Comparison of ENCODE assay signal across 9 cellular contexts in the genomic region with DNA sequence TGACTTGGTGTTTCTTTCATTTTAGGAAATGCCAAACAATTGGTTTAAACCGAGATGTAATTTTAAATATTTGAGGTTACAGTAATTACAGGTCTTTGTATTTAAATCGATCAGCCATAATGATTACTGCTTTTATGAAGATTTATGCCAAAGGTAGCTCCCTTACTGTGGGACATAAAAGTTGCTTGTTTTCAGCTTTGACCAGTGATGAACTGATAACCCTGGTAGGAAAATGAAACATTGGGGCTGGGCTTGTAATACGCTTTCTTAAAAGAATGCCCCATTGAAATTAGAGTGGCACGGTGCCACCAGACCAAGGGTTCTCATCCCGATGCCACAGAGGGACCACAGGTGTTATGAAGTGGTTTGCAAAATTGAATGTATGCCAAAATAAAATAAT. TPM values are rescaled to one million over a fixed set of nuclear protein-coding genes. Genes with fewer than 3 reads are reported as not detected.
DNase-seq lines count a peak whose midpoint lies in the region; ATAC-seq, FAIRE-seq and TF ChIP-seq lines count a peak whose summit lies in the region.
"Had no signal": no experiment of that assay in that cellular context is flagged by ENCODE, and none has a peak within 500 bp of the region (broad histone marks: within the 10 kb centered on the region; RNA-seq: fewer than 3 reads in every experiment).

No MANE protein-coding gene starts in this region.

- H3K27me3 Mint-ChIP-seq in WTC11 (ENCODE audit: low read depth), result no peaks in the 10 kb centered on the region

- H3K4me3 ChIP-seq in keratinocyte (ENCODE audit: control insufficient read depth in 2 of 3, extremely low read depth in 1 of 3, insufficient read depth in 2 of 3, low read depth in 1 of 3, low read length in 3 of 3), result no peak overlapping the region
- H3K4me3 ChIP-seq in testis, result no peak overlapping the region

- peaks cover 93% of the 10 kb centered on the region for H3K79me2 ChIP-seq in keratinocyte (ENCODE audit: control insufficient read depth, insufficient read depth, low read length)

- H3K36me3 Mint-ChIP-seq in WTC11, result peaks cover 37% of the 10 kb centered on the region

- H3K4me1 ChIP-seq in keratinocyte (ENCODE audit: control insufficient read depth, extremely low read depth, insufficient read depth, low read length) (peaks cover 21% of the 10 kb centered on the region), testis (peaks cover 81% of the 10 kb centered on the region)

- no peaks in the 10 kb centered on the region for H3K9me1 ChIP-seq in keratinocyte (ENCODE audit: control insufficient read depth, extremely low read depth, insufficient read depth, low read length)

- peak overlapping the region; percentile 55 for H3K4me2 ChIP-seq in keratinocyte (ENCODE audit: control insufficient read depth, extremely low read depth, insufficient read depth, low read depth, low read length)

- H3K9ac ChIP-seq in keratinocyte (ENCODE audit: control insufficient read depth, extremely low read depth, insufficient read depth, low read length), result no peak overlapping the region

- H3K27ac Mint-ChIP-seq in WTC11, result peak overlapping the region; percentile 73; the same call in 1 of the 2 replicates

- CTCF ChIA-PET in WTC11 (lab: Charles Lee), result no interaction called here

- H3K36me3 ChIP-seq in keratinocyte (ENCODE audit: control insufficient read depth in 2 of 2, extremely low read depth in 1 of 2, insufficient read depth in 2 of 2, low read length in 2 of 2) (peaks cover 3 to 17% of the 10 kb centered on the region in 2 experiments), testis (ENCODE audit: low read depth, missing control alignments) (no peaks in the 10 kb centered on the region)

- H4K20me1 ChIP-seq in keratinocyte (ENCODE audit: control insufficient read depth, extremely low read depth, insufficient read depth, low read length), result peaks cover 3% of the 10 kb centered on the region

- H3K9me3 Mint-ChIP-seq in WTC11, result no peaks in the 10 kb centered on the region

- no peaks in the 10 kb centered on the region for H3K9me3 ChIP-seq in keratinocyte (ENCODE audit: control insufficient read depth, low read depth, low read length)
- H3K9me3 ChIP-seq in testis, result no peaks in the 10 kb centered on the region

- ATAC-seq in WTC11 (no peak), GM18511 (IDR thresholded peaks at IDR 0.05; ENCODE audit: unreplicated experiment) (no peak)

- H3K4me3 Mint-ChIP-seq in WTC11, result no peak overlapping the region

- no peak for TF ChIP-seq CTCF in WTC11 (IDR thresholded peaks at IDR 0.05)
- no peak for TF ChIP-seq CTCF in keratinocyte (optimal IDR thresholded peaks at IDR 0.05 in 1 of 3, IDR thresholded peaks at IDR 0.05 in 1 of 3, conservative IDR thresholded peaks at IDR 0.05 in 1 of 3; ENCODE audit: extremely low read depth in 1 of 3, insufficient read depth in 2 of 3, low read length in 3 of 3)
- TF ChIP-seq CTCF in testis (IDR thresholded peaks at IDR 0.05), result no peak

- 49 to 50% methylated on average over 5 of the region's 5 CpGs for WGBS in testis, 2 donors

- no peaks in the 10 kb centered on the region for H3K27me3 ChIP-seq in keratinocyte (ENCODE audit: control insufficient read depth, extremely low read depth, insufficient read depth, low read length)
- no peaks in the 10 kb centered on the region for H3K27me3 ChIP-seq in testis

- TF ChIP-seq POLR2A in testis (IDR thresholded peaks at IDR 0.05), result no peak

- peak overlapping the region; percentile 27 for H3K27ac ChIP-seq in keratinocyte (ENCODE audit: control insufficient read depth, insufficient read depth, low read length)
- peak overlapping the region in 1 of 2 donors; percentile 44 for H3K27ac ChIP-seq in testis

- DNase-seq in NCI-H1417 (lab: John Stamatoyannopoulos, UW), result peak in 2 of 3 experiments; percentile 3 to 8
- DNase-seq in NCI-H1417 treated with DMSO at 0.1 percent for 48 hours (lab: John Stamatoyannopoulos, UW), result no peak
- DNase-seq in WTC11 (ENCODE audit: low spot score), result no peak
- DNase-seq in keratinocyte (ENCODE audit: low read depth, low spot score), result no peak
- DNase-seq in testis, result peak; percentile 67
- no peak for DNase-seq in NOMO-1 treated with dmso at 0.1 percent for 144 hours (lab: John Stamatoyannopoulos, UW; ENCODE audit: unreplicated experiment)
- DNase-seq in GM19238 (ENCODE audit: insufficient read length, low spot score), result no peak
- DNase-seq: 8988T had no signal

- dilution Hi-C loops in keratinocyte (cut with MboI; ENCODE audit: extremely low pct_ligation_motif_present, low sequenced_read_pairs), result no loop called here

- POLR2A ChIA-PET in WTC11 (lab: Charles Lee), result no interaction called here

- intact Hi-C loops in testis (cut with DNase I; ENCODE audit: low total_unique reads), result no loop called here

- H2AFZ ChIP-seq in keratinocyte (ENCODE audit: control insufficient read depth, low read length), result no peak overlapping the region

- no peak for FAIRE-seq in keratinocyte (lab: Jason Lieb, UNC)

- H3K4me1 Mint-ChIP-seq in WTC11, result peaks cover 89% of the 10 kb centered on the region

TF ChIP-seq in WTC11, 78 proteins besides CTCF, POLR2A, EP300 and RAD21 (continues in another document):
- TF ChIP-seq ZNF121 (CRISPR knock-in tag; IDR thresholded peaks at IDR 0.05) (no peak), NR3C1 (CRISPR knock-in tag; conservative IDR thresholded peaks at IDR 0.05; ENCODE audit: low read depth) (no peak), ZNF232 (CRISPR knock-in tag; IDR thresholded peaks at IDR 0.05) (no peak), CREB1 (CRISPR knock-in tag; IDR thresholded peaks at IDR 0.05) (no peak), ETV6 (CRISPR knock-in tag; IDR thresholded peaks at IDR 0.05) (no peak), TEAD1 (CRISPR knock-in tag; IDR thresholded peaks at IDR 0.05) (no peak)
- TF ChIP-seq, protein P1, sequence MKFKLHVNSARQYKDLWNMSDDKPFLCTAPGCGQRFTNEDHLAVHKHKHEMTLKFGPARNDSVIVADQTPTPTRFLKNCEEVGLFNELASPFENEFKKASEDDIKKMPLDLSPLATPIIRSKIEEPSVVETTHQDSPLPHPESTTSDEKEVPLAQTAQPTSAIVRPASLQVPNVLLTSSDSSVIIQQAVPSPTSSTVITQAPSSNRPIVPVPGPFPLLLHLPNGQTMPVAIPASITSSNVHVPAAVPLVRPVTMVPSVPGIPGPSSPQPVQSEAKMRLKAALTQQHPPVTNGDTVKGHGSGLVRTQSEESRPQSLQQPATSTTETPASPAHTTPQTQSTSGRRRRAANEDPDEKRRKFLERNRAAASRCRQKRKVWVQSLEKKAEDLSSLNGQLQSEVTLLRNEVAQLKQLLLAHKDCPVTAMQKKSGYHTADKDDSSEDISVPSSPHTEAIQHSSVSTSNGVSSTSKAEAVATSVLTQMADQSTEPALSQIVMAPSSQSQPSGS (CRISPR knock-in tag; IDR thresholded peaks at IDR 0.05; ENCODE audit: borderline replicate concordance, low read depth), result no peak
- TF ChIP-seq, protein P2, sequence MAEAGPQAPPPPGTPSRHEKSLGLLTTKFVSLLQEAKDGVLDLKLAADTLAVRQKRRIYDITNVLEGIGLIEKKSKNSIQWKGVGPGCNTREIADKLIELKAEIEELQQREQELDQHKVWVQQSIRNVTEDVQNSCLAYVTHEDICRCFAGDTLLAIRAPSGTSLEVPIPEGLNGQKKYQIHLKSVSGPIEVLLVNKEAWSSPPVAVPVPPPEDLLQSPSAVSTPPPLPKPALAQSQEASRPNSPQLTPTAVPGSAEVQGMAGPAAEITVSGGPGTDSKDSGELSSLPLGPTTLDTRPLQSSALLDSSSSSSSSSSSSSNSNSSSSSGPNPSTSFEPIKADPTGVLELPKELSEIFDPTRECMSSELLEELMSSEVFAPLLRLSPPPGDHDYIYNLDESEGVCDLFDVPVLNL (CRISPR knock-in tag; IDR thresholded peaks at IDR 0.05; ENCODE audit: borderline replicate concordance, low read depth), result no peak
- TF ChIP-seq, protein P3, sequence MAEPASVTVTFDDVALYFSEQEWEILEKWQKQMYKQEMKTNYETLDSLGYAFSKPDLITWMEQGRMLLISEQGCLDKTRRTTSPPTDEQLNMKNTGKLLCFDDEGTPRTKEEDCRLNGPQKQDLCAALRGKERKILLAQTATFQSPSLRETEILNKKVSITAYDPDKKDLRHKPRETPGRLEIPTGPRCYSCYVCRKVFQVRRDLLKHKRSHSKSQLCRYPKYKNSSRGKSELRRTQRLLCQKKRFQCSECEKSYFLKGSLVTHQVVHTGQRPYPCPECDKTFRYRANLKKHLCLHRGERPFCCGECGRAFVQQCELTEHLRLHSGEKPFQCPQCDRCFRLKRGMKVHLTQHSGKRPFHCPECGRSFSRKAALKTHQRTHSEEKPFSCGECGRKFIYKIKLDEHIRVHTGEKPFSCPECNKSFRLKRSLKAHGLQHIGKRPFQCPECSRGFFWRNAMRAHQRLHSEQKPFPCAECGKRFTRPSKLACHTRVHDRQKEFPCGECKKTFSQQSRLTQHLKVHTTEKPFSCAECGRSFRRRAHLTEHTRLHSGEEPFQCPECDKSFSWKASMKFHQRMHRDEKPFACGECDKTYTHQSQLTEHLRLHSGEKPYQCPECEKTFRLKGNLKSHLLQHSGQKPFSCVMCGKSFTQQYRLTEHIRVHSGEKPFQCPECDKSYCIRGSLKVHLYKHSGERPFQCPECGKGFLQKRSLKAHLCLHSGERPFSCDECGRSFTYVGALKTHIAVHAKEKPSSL (CRISPR knock-in tag; conservative IDR thresholded peaks at IDR 0.05), result no peak

RNA-seq across cellular contexts. Expression of a gene that starts 7.3 kb away (rescaled TPM):
- 76.8 to 86.3 TPM (median 77.4 TPM) in 3 replicates for total RNA-seq in WTC11 (2021)
- 17.7 to 30.8 TPM (median 23.3 TPM) in 3 replicates for polyA plus RNA-seq in keratinocyte
- 18.0 TPM for polyA plus RNA-seq in keratinocyte (2011; ENCODE audit: low read depth)
- 9.5 and 13.9 TPM in 2 replicates for polyA plus RNA-seq in keratinocyte (2011; cell fraction: cytosol; rRNA removed)
- 71.5 and 74.5 TPM in 2 replicates for polyA plus RNA-seq in keratinocyte (2011; cell fraction: nucleus; rRNA removed)
- polyA plus RNA-seq in keratinocyte (2012; ENCODE audit: low replicate concordance), result 12.4 and 21.9 TPM in 2 replicates
- 48.6 to 90.9 TPM (median 50.8 TPM) in 3 replicates for polyA minus RNA-seq in keratinocyte
- polyA minus RNA-seq in keratinocyte (2011; cell fraction: cytosol; rRNA and poly(A)+ RNA removed), result 20.0 TPM
- polyA minus RNA-seq in keratinocyte (2011; cell fraction: nucleus; rRNA and poly(A)+ RNA removed), result 52.5 and 84.1 TPM in 2 replicates
- 100 to 1,000 TPM in 1 of 2 donors, 10 to 100 TPM in 1; 94.1 to 103 TPM for total RNA-seq in testis
- polyA plus RNA-seq in testis (ENCODE audit: insufficient read depth, low read depth, low replicate concordance), result 32.3 TPM

Comparison
In these comparisons a context has a peak if more than half of its experiments do, and no peak if none do; other contexts are left out.
1. DNase-seq: peak in NCI-H1417 (2 of 3) and testis (single experiment); none in NCI-H1417 treated with DMSO at 0.1 percent for 48 hours (single experiment), WTC11 (single experiment), keratinocyte (single experiment), NOMO-1 treated with dmso at 0.1 percent for 144 hours (single experiment) and GM19238 (single experiment).